ENCODE assay signal across 9 cellular contexts in genomic region chr3:128714887-128715496, GRCh38. TPM values are rescaled to one million over a fixed set of nuclear protein-coding genes. Genes with fewer than 3 reads are reported as not detected.
DNase-seq lines count a peak whose midpoint lies in the region; ATAC-seq and TF ChIP-seq lines count a peak whose summit lies in the region.
"Had no signal": no experiment of that assay in that cellular context is flagged by ENCODE, and none has a peak within 500 bp of the region (broad histone marks: within the 10 kb centered on the region; RNA-seq: fewer than 3 reads in every experiment).

No MANE protein-coding gene starts in this region.

- dilution Hi-C loops in mammary epithelial cell (cut with HindIII; ENCODE audit: low sequenced_read_pairs) = no loop called here

- no peak overlapping the region for H3K27ac ChIP-seq in mammary epithelial cell (ENCODE audit: insufficient read depth, low read depth, low read length)
- H3K27ac ChIP-seq: coronary artery had no signal

- H3K4me1 Mint-ChIP-seq in natural killer cell = peaks cover 9 to 10% of the 10 kb centered on the region in 2 donors

- H3K36me3 ChIP-seq in mammary epithelial cell (ENCODE audit: insufficient read depth, low read length) = no peaks in the 10 kb centered on the region

- H3K9me3 ChIP-seq in mammary epithelial cell (replicated peaks; ENCODE audit: insufficient read depth, low read length) = no peaks in the 10 kb centered on the region

- no peak for TF ChIP-seq CTCF in GM10266 (IDR thresholded peaks at IDR 0.05; ENCODE audit: control insufficient read depth, insufficient read depth, low read depth, missing control alignments)
- TF ChIP-seq CTCF in natural killer cell (IDR thresholded peaks at IDR 0.05) = no peak
- TF ChIP-seq CTCF in mammary epithelial cell (conservative IDR thresholded peaks at IDR 0.05 in 1 of 2, IDR thresholded peaks at IDR 0.05 in 1 of 2; ENCODE audit: extremely low read depth in 1 of 2, insufficient read depth in 1 of 2, low read depth in 1 of 2, low read length in 2 of 2) = no peak

- H2AFZ ChIP-seq in mammary epithelial cell (ENCODE audit: low read depth, low read length) = no peak overlapping the region

- H3K27me3 Mint-ChIP-seq in natural killer cell (ENCODE audit: low read depth in 2 of 2) = no peaks in the 10 kb centered on the region

- ATAC-seq in natural killer cell = peak; percentile 88 to 92 (median 91)
- ATAC-seq in HG03108 (IDR thresholded peaks at IDR 0.05; ENCODE audit: unreplicated experiment) = no peak
- no peak for ATAC-seq in GM21529 (IDR thresholded peaks at IDR 0.05; ENCODE audit: unreplicated experiment)

- no peaks in the 10 kb centered on the region for H4K20me1 ChIP-seq in mammary epithelial cell (ENCODE audit: insufficient read depth, low read length)

- H3K4me3 ChIP-seq in mammary epithelial cell (replicated peaks in 1 of 3; ENCODE audit: insufficient read depth in 1 of 3, low read depth in 2 of 3, low read length in 3 of 3) = no peak overlapping the region
- H3K4me3 ChIP-seq: coronary artery had no signal

- peak; percentile 44 for DNase-seq in GM10266 (ENCODE audit: extremely low spot score)
- peak; percentile 95 for DNase-seq in MV-4-11 (lab: John Stamatoyannopoulos, UW)
- DNase-seq in activated T-cell treated with anti-CD3 and anti-CD28 coated beads, Interleukin-2, amount 50 U/mL, for 1 hour = peak; percentile 28
- peak; percentile 18 for DNase-seq in natural killer cell
- DNase-seq in mammary epithelial cell = no peak
- no peak for DNase-seq in AG08396 (ENCODE audit: low spot score)

- no peaks in the 10 kb centered on the region for H3K27me3 ChIP-seq in mammary epithelial cell (ENCODE audit: insufficient read depth, low read length)

- peak overlapping the region; percentile 45 to 67 for H3K27ac Mint-ChIP-seq in natural killer cell

- in situ Hi-C loops in mammary epithelial cell (cut with MboI; ENCODE audit: low sequenced_read_pairs in 2 of 2) = no loop called here

- intact Hi-C loops in natural killer cell (cut with micrococcal nuclease) (no loop called here), mammary epithelial cell (cut with micrococcal nuclease) (no loop called here)

- H3K36me3 Mint-ChIP-seq in natural killer cell = no peaks in the 10 kb centered on the region

- H3K4me3 Mint-ChIP-seq in natural killer cell = peak overlapping the region; percentile 40

- BruUV-seq in mammary epithelial cell (replicated peaks; lab: Mats Ljungman, UMichigan) = no TSS peak

- peaks cover 5% of the 10 kb centered on the region for H3K4me1 ChIP-seq in mammary epithelial cell (ENCODE audit: insufficient read depth, low read length)

- no peaks in the 10 kb centered on the region for H3K79me2 ChIP-seq in mammary epithelial cell (ENCODE audit: insufficient read depth, low read length)

- H3K4me2 ChIP-seq in mammary epithelial cell (ENCODE audit: insufficient read depth, low read depth, low read length) = no peak overlapping the region

- H3K9ac ChIP-seq in mammary epithelial cell (ENCODE audit: insufficient read depth, low read length) = no peak overlapping the region

- CTCF ChIA-PET in mammary epithelial cell (lab: Charles Lee; ENCODE audit: low non-redundant PET) = no interaction called here

- H3K9me3 Mint-ChIP-seq in natural killer cell = no peaks in the 10 kb centered on the region

- 94% methylated on average over 3 of the region's 3 CpGs for WGBS in mammary epithelial cell (ENCODE audit: low coverage, missing lambda C conversion rate)

RNA-seq across cellular contexts. Expression of gene RAB7A, which starts 11.0 kb away (rescaled TPM):
- total RNA-seq in natural killer cell = 100 to 1,000 TPM; 218 to 233 (median 224) TPM
- 100 to 1,000 TPM in 1 of 2 donors, 10 to 100 TPM in 1; 76.7 to 352 TPM for total RNA-seq in mammary epithelial cell
- polyA plus RNA-seq in mammary epithelial cell = 353 TPM
- polyA minus RNA-seq in mammary epithelial cell = 404 TPM

Comparison
In these comparisons a context has a peak if more than half of its experiments do, and no peak if none do; other contexts are left out.
1. DNase-seq: peak in GM10266 (single experiment), MV-4-11 (single experiment), activated T-cell treated with anti-CD3 and anti-CD28 coated beads, Interleukin-2, amount 50 U/mL, for 1 hour (single experiment) and natural killer cell (single experiment); none in mammary epithelial cell (single experiment) and AG08396 (single experiment).
2. ATAC-seq: peak in natural killer cell (3 of 3); none in HG03108 (single experiment) and GM21529 (single experiment).